ENCODE assay signal across 11 cellular contexts in the genomic region with DNA sequence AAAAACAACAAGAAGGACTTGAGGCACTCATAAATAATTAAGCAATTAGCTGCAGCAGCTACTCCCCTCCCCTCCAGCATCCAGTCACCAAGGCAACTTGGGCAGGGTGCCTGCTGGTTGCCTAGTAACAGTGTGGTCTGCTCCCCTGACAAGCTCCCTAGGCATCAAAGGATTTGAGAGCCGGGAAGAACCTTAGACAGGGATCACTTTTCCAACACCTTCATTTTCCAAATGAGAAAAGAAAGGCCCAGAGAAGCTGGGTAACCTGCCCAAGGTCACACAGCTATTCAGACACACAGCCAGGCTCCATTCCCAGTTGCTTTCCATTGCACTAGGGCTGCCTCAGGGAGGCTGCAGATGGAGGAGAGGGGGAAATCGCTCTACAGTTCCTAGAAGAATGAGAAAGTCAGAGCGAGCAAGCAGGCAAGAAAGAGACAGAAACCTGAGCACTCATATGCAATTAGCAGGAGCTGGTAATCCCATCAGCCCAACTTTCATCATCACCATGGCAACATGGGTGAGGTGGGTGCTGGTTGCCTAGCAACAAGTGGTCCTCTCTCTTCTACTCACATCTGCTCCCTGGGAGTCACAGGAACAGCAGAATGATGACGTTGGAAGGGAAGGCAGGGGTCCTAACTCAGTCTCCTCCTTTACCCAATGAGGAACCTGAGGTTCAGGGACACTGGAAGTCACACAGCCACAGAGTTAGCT. TPM values are rescaled to one million over a fixed set of nuclear protein-coding genes. Genes with fewer than 3 reads are reported as not detected.
DNase-seq lines count a peak whose midpoint lies in the region; TF ChIP-seq lines count a peak whose summit lies in the region.
"Had no signal": no experiment of that assay in that cellular context is flagged by ENCODE, and none has a peak within 500 bp of the region (broad histone marks: within the 10 kb centered on the region; RNA-seq: fewer than 3 reads in every experiment).

No MANE protein-coding gene starts in this region.

- TF ChIP-seq CTCF in neural cell (IDR thresholded peaks at IDR 0.05; ENCODE audit: poor library complexity, severe bottlenecking), result no peak

- peaks cover 4% of the 10 kb centered on the region for H3K9me3 ChIP-seq in neural cell (ENCODE audit: low read length)

- peak; percentile 37 for TF ChIP-seq EP300 in neural cell (conservative IDR thresholded peaks at IDR 0.05; ENCODE audit: poor library complexity, severe bottlenecking)

- TF ChIP-seq RAD21 in neural cell (conservative IDR thresholded peaks at IDR 0.05), result no peak

- peaks cover 4% of the 10 kb centered on the region for H3K27me3 ChIP-seq in neural cell (ENCODE audit: insufficient read depth, low read depth, low read length)

- H3F3A ChIP-seq in neural cell (ENCODE audit: insufficient read depth, low read length, poor library complexity, severe bottlenecking), result no peaks in the 10 kb centered on the region

- no peaks in the 10 kb centered on the region for H3K9me2 ChIP-seq in neural cell (ENCODE audit: insufficient read depth, low read length)

- H3K4me3 ChIP-seq in neural cell (ENCODE audit: low read length), result peak overlapping the region; percentile 54

- peak overlapping the region; percentile 76 for H3K27ac ChIP-seq in neural cell (ENCODE audit: low read length)

- H3K79me2 ChIP-seq in neural cell (replicated peaks; ENCODE audit: insufficient read depth, low read length), result peaks cover 7% of the 10 kb centered on the region

- peak overlapping the region; percentile 46 for H3K9ac ChIP-seq in neural cell (ENCODE audit: low read length)

- H2AFZ ChIP-seq in neural cell (ENCODE audit: low read depth, low read length), result no peak overlapping the region

- H3K36me3 ChIP-seq in neural cell (ENCODE audit: insufficient read depth, low read length), result no peaks in the 10 kb centered on the region

- no peaks in the 10 kb centered on the region for H4K20me1 ChIP-seq in neural cell (ENCODE audit: insufficient read depth)

- DNase-seq in NCI-H2227 (lab: John Stamatoyannopoulos, UW; ENCODE audit: unreplicated experiment) (peak; percentile 43), NCI-H2227 treated with DMSO at 0.1 percent for 48 hours (lab: John Stamatoyannopoulos, UW) (no peak), M059J (ENCODE audit: low read depth) (peak; percentile 10), amygdala (lab: John Stamatoyannopoulos, UW) (peak in 42 of 56 donors; percentile 2 to 67 (median 42)), SIG-M5 (lab: John Stamatoyannopoulos, UW) (no peak), epidermal melanocyte (ENCODE audit: insufficient read length, low spot score) (no peak)
- DNase-seq in stimulated activated CD4-positive, alpha-beta T cell treated with anti-CD3 and anti-CD28 coated beads, Interleukin-15, amount 100 ng/mL, for 24 hours, result no peak
- DNase-seq: activated CD4-positive, alpha-beta T cell treated with anti-CD3 and anti-CD28 coated beads for 48 hours had no signal

- H3K4me2 ChIP-seq in neural cell (ENCODE audit: low read length), result peak overlapping the region; percentile 20

TF ChIP-seq in neural cell, 6 proteins besides CTCF, POLR2A, EP300 and RAD21:
- TF ChIP-seq POLR2AphosphoS5 (IDR thresholded peaks at IDR 0.05), result no peak
- peak; percentile 11 for TF ChIP-seq MXI1 (conservative IDR thresholded peaks at IDR 0.05; ENCODE audit: poor library complexity, severe bottlenecking)
- no peak for TF ChIP-seq TAF1 (IDR thresholded peaks at IDR 0.05; ENCODE audit: low read depth)
- TF ChIP-seq SMC3 (conservative IDR thresholded peaks at IDR 0.05; ENCODE audit: poor library complexity), result no peak
- TF ChIP-seq EZH2 (IDR thresholded peaks at IDR 0.05; ENCODE audit: borderline replicate concordance, insufficient read depth, low read length, poor library complexity, severe bottlenecking), result no peak
- TF ChIP-seq, protein P1, sequence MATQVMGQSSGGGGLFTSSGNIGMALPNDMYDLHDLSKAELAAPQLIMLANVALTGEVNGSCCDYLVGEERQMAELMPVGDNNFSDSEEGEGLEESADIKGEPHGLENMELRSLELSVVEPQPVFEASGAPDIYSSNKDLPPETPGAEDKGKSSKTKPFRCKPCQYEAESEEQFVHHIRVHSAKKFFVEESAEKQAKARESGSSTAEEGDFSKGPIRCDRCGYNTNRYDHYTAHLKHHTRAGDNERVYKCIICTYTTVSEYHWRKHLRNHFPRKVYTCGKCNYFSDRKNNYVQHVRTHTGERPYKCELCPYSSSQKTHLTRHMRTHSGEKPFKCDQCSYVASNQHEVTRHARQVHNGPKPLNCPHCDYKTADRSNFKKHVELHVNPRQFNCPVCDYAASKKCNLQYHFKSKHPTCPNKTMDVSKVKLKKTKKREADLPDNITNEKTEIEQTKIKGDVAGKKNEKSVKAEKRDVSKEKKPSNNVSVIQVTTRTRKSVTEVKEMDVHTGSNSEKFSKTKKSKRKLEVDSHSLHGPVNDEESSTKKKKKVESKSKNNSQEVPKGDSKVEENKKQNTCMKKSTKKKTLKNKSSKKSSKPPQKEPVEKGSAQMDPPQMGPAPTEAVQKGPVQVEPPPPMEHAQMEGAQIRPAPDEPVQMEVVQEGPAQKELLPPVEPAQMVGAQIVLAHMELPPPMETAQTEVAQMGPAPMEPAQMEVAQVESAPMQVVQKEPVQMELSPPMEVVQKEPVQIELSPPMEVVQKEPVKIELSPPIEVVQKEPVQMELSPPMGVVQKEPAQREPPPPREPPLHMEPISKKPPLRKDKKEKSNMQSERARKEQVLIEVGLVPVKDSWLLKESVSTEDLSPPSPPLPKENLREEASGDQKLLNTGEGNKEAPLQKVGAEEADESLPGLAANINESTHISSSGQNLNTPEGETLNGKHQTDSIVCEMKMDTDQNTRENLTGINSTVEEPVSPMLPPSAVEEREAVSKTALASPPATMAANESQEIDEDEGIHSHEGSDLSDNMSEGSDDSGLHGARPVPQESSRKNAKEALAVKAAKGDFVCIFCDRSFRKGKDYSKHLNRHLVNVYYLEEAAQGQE (IDR thresholded peaks at IDR 0.05; ENCODE audit: borderline replicate concordance), result peak; percentile 57

RNA-seq across cellular contexts. Expression of gene EIF4E3, which starts 3.6 kb away (rescaled TPM):
- total RNA-seq in M059J (2014; rRNA removed; shearing (Covaris generic)), result 0.07 and 0.39 TPM in 2 replicates
- polyA plus RNA-seq in neural cell, result 9.2 and 11.4 TPM in 2 replicates
- polyA minus RNA-seq in neural cell, result 17.0 and 21.4 TPM in 2 replicates

RNA-seq across cellular contexts. Expression of gene GPR27, which starts 24.9 kb away (rescaled TPM):
- not detected in 2 replicates for total RNA-seq in M059J (2014; rRNA removed; shearing (Covaris generic))
- polyA plus RNA-seq in neural cell, result 67.8 and 69.4 TPM in 2 replicates
- 55.2 and 59.6 TPM in 2 replicates for polyA minus RNA-seq in neural cell
- total RNA-seq: HT1080 had no signal
- polyA plus RNA-seq: AG04450 had no signal

RNA-seq across cellular contexts. Expression of gene PROK2, which starts 56.2 kb away (rescaled TPM):
- total RNA-seq in M059J (2014; rRNA removed; shearing (Covaris generic)), result not detected in 2 replicates
- 0.18 and 0.30 TPM in 2 replicates for polyA plus RNA-seq in neural cell
- 0.73 and 1.3 TPM in 2 replicates for polyA minus RNA-seq in neural cell
- total RNA-seq: HT1080 had no signal
- polyA plus RNA-seq: AG04450 had no signal

Comparison
In these comparisons a context has a peak if more than half of its experiments do, and no peak if none do; other contexts are left out.
1. DNase-seq: peak in NCI-H2227 (single experiment), M059J (single experiment) and amygdala (42 of 56); none in NCI-H2227 treated with DMSO at 0.1 percent for 48 hours (single experiment), stimulated activated CD4-positive, alpha-beta T cell treated with anti-CD3 and anti-CD28 coated beads, Interleukin-15, amount 100 ng/mL, for 24 hours (single experiment), SIG-M5 (single experiment) and epidermal melanocyte (single experiment).